20 cellular contexts compared by ENCODE assay signal in genomic region chr20:59300341-59301081, GRCh38. TPM values are rescaled to one million over a fixed set of nuclear protein-coding genes. Genes with fewer than 3 reads are reported as not detected.
A peak's percentile ranks its signal among the peaks of the same experiment; 100 is the strongest.
DNase-seq lines count a peak whose midpoint lies in the region; ATAC-seq and TF ChIP-seq lines count a peak whose summit lies in the region.
"Had no signal": no experiment of that assay in that cellular context is flagged by ENCODE, and none has a peak within 500 bp of the region (broad histone marks: within the 10 kb centered on the region; RNA-seq: fewer than 3 reads in every experiment).

A gene with protein sequence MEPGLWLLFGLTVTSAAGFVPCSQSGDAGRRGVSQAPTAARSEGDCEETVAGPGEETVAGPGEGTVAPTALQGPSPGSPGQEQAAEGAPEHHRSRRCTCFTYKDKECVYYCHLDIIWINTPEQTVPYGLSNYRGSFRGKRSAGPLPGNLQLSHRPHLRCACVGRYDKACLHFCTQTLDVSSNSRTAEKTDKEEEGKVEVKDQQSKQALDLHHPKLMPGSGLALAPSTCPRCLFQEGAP (plus strand): TSS chr20:59300611. CDS start chr20:59300813, 202 bp downstream.

- no peaks in the 10 kb centered on the region for H3K79me1 ChIP-seq in trophoblast cell (ENCODE audit: low read length)

- H4K12ac ChIP-seq in trophoblast cell (ENCODE audit: low read depth, low read length): no peak within 1 kb of the TSS

- no peak for ATAC-seq in GM19324 (IDR thresholded peaks at IDR 0.05; ENCODE audit: low FRiP score, unreplicated experiment)
- ATAC-seq: effector memory CD8-positive, alpha-beta T cell; gastroesophageal sphincter; left cardiac atrium; naive thymus-derived CD4-positive, alpha-beta T cell; sciatic nerve had no signal

- H2AFZ ChIP-seq in trophoblast cell (ENCODE audit: insufficient read depth, low read length, poor library complexity): no peak within 1 kb of the TSS
- H2AFZ ChIP-seq: PC-9 had no signal

- DNase-seq in ELF-1 (ENCODE audit: low read depth, low spot score): peak; percentile 27
- DNase-seq in astrocyte of the hippocampus (ENCODE audit: low read depth, low spot score): peak; percentile 9
- no peak for DNase-seq in trophoblast cell
- no peak for DNase-seq in activated CD4-positive, alpha-beta T cell treated with anti-CD3 and anti-CD28 coated beads for 4 hours
- DNase-seq in NCI-H82 treated with DMSO at 0.1 percent for 48 hours (lab: John Stamatoyannopoulos, UW; ENCODE audit: unreplicated experiment): no peak
- no peak for DNase-seq in right atrium auricular region (ENCODE audit: low spot score)
- DNase-seq: activated naive CD4-positive, alpha-beta T cell; effector memory CD8-positive, alpha-beta T cell; left cardiac atrium; naive thymus-derived CD4-positive, alpha-beta T cell; NCI-H1436 treated with DMSO at 0.1 percent for 48 hours; NCI-H510A treated with DMSO at 0.1 percent for 48 hours; PC-9; stimulated activated CD4-positive, alpha-beta T cell treated with anti-CD3 and anti-CD28 coated beads, Interleukin-4, amount 100 ng/mL, for 4 hours had no signal

- no peak within 1 kb of the TSS for H3K18ac ChIP-seq in trophoblast cell (ENCODE audit: low read length)

- no peak within 1 kb of the TSS for H2BK120ac ChIP-seq in trophoblast cell (ENCODE audit: insufficient read depth, low read length, poor library complexity)

- H3K4me2 ChIP-seq in trophoblast cell (ENCODE audit: low read length): peak within 1 kb of the TSS; percentile 6
- H3K4me2 ChIP-seq: KMS-11, PC-9 had no signal

- no peak within 1 kb of the TSS for H3K4ac ChIP-seq in trophoblast cell (ENCODE audit: low read depth, low read length)

- H3K79me2 ChIP-seq in trophoblast cell (ENCODE audit: control insufficient read depth, insufficient read depth, low read length, poor library complexity): no peaks in the 10 kb centered on the region

- H2AK5ac ChIP-seq in trophoblast cell (ENCODE audit: low read length): no peak within 1 kb of the TSS

- peaks cover 73% of the 10 kb centered on the region for H3K27me3 ChIP-seq in iPS-18a (ENCODE audit: control insufficient read depth, insufficient read depth, low read length)
- H3K27me3 ChIP-seq in trophoblast cell (ENCODE audit: insufficient read depth, low read length): peaks cover 41% of the 10 kb centered on the region
- H3K27me3 ChIP-seq in right atrium auricular region: peaks cover 0 to 9% of the 10 kb centered on the region in 2 donors

- no peak within 1 kb of the TSS for H3K27ac ChIP-seq in iPS-18a (ENCODE audit: low read length)
- no peak within 1 kb of the TSS for H3K27ac ChIP-seq in trophoblast cell (ENCODE audit: low read depth, low read length)
- H3K27ac ChIP-seq in right atrium auricular region: no peak within 1 kb of the TSS
- H3K27ac ChIP-seq: KMS-11, PC-9, VCaP had no signal

- no peak within 1 kb of the TSS for H4K8ac ChIP-seq in trophoblast cell (ENCODE audit: low read depth, low read length)

- no peak within 1 kb of the TSS for H3K23ac ChIP-seq in trophoblast cell (ENCODE audit: low read length)

- H3K9me3 ChIP-seq in iPS-18a (ENCODE audit: control insufficient read depth, low read depth, low read length) (no peaks in the 10 kb centered on the region), trophoblast cell (ENCODE audit: insufficient read depth, low read depth, low read length) (peaks cover 2% of the 10 kb centered on the region), right atrium auricular region (no peaks in the 10 kb centered on the region)
- H3K9me3 ChIP-seq: gastroesophageal sphincter had no signal

- H3K4me1 ChIP-seq in iPS-18a (ENCODE audit: control insufficient read depth, low read depth, low read length) (peaks cover 3% of the 10 kb centered on the region), trophoblast cell (ENCODE audit: control insufficient read depth in 1 of 2, insufficient read depth in 2 of 2, low read length in 2 of 2) (no peaks in the 10 kb centered on the region), right atrium auricular region (peaks cover 0 to 8% of the 10 kb centered on the region in 2 donors)

- H3K36me3 ChIP-seq in iPS-18a (ENCODE audit: control insufficient read depth, low read depth, low read length) (no peaks in the 10 kb centered on the region), trophoblast cell (ENCODE audit: control insufficient read depth in 1 of 2, insufficient read depth in 2 of 2, low read length in 2 of 2) (no peaks in the 10 kb centered on the region), right atrium auricular region (no peaks in the 10 kb centered on the region)
- H3K36me3 ChIP-seq: gastroesophageal sphincter had no signal

- no peak within 1 kb of the TSS for H2BK5ac ChIP-seq in trophoblast cell (ENCODE audit: low read depth, low read length, poor library complexity)

- no peak for TF ChIP-seq CTCF in right atrium auricular region (IDR thresholded peaks at IDR 0.05)

- no peak within 1 kb of the TSS for H4K91ac ChIP-seq in trophoblast cell (ENCODE audit: low read depth, low read length)

- no peak within 1 kb of the TSS for H3K14ac ChIP-seq in trophoblast cell (ENCODE audit: low read length)

- WGBS in trophoblast cell (ENCODE audit: extremely low coverage, insufficient coverage, insufficient read length): no CpG with 5 or more reads among the region's 76 CpGs

- no peak within 1 kb of the TSS for H2BK12ac ChIP-seq in trophoblast cell (ENCODE audit: low read length)

- H3K9ac ChIP-seq in iPS-18a (ENCODE audit: low read length) (no peak within 1 kb of the TSS), trophoblast cell (ENCODE audit: low read length) (no peak within 1 kb of the TSS)
- H3K9ac ChIP-seq: KMS-11 had no signal

- H3K4me3 ChIP-seq in iPS-18a (ENCODE audit: low read length) (peak within 1 kb of the TSS; percentile 41), trophoblast cell (ENCODE audit: low read depth, low read length) (no peak within 1 kb of the TSS), right atrium auricular region (no peak within 1 kb of the TSS)
- H3K4me3 ChIP-seq: PC-9 had no signal

RNA-seq across cellular contexts. Expression of the gene that starts here (rescaled TPM):
- polyA plus RNA-seq in trophoblast cell (2013): not detected in 2 replicates
- not detected for total RNA-seq in right atrium auricular region
- total RNA-seq: left cardiac atrium, PC-9, sciatic nerve had no signal

Comparison
In these comparisons a context has a peak if more than half of its experiments do, and no peak if none do; other contexts are left out.
1. DNase-seq: peak in ELF-1 (single experiment) and astrocyte of the hippocampus (single experiment); none in trophoblast cell (0 of 2), activated CD4-positive, alpha-beta T cell treated with anti-CD3 and anti-CD28 coated beads for 4 hours (0 of 2), NCI-H82 treated with DMSO at 0.1 percent for 48 hours (single experiment) and right atrium auricular region (single experiment).